ENCODE assay signal across 1 cellular context in genomic region chr9:87793292-87793691, GRCh38.
TF ChIP-seq lines count a peak whose summit lies in the region.

No MANE protein-coding gene starts in this region.

TF ChIP-seq in HepG2, 621 proteins besides CTCF, POLR2A, EP300 and RAD21 (continued from another document and continues in another):
- TF ChIP-seq ZBTB4 (CRISPR knock-in tag; IDR thresholded peaks at IDR 0.05; ENCODE audit: borderline replicate concordance): no peak
- TF ChIP-seq PLRG1 (conservative IDR thresholded peaks at IDR 0.05): no peak
- 0 out of 2 replicates have a peak, but pooled peaks have one; percentile 16 for TF ChIP-seq SOX13 (IDR thresholded peaks at IDR 0.05)
- peak in 1 of 2 experiments; percentile 71; a peak in 2 of 4 replicates for TF ChIP-seq SOX13 (CRISPR knock-in tag; conservative IDR thresholded peaks at IDR 0.05 in 1 of 2, IDR thresholded peaks at IDR 0.05 in 1 of 2)
- no peak for TF ChIP-seq ZNF704 (CRISPR knock-in tag; IDR thresholded peaks at IDR 0.05; ENCODE audit: borderline replicate concordance)
- no peak for TF ChIP-seq TSC22D2 (CRISPR knock-in tag; IDR thresholded peaks at IDR 0.05; ENCODE audit: borderline replicate concordance)
- TF ChIP-seq BRD4 (CRISPR knock-in tag; IDR thresholded peaks at IDR 0.05): no peak
- TF ChIP-seq RELA (CRISPR knock-in tag; IDR thresholded peaks at IDR 0.05): no peak
- no peak for TF ChIP-seq ATF2 (CRISPR knock-in tag; IDR thresholded peaks at IDR 0.05)
- no peak for TF ChIP-seq GATAD1 (CRISPR knock-in tag; IDR thresholded peaks at IDR 0.05)
- no peak for TF ChIP-seq ZNF564 (CRISPR knock-in tag; IDR thresholded peaks at IDR 0.05)
- TF ChIP-seq MTF2 (CRISPR knock-in tag; IDR thresholded peaks at IDR 0.05; ENCODE audit: borderline replicate concordance): no peak
- 0 out of 2 replicates have a peak, but pooled peaks have one; percentile 42 for TF ChIP-seq ARID3A (IDR thresholded peaks at IDR 0.05; ENCODE audit: low read depth, low read length)
- peak; percentile 62; the same call in 1 of the 2 replicates for TF ChIP-seq ZNF644 (CRISPR knock-in tag; IDR thresholded peaks at IDR 0.05; ENCODE audit: low read depth)
- no peak for TF ChIP-seq HMGXB4 (CRISPR knock-in tag; IDR thresholded peaks at IDR 0.05; ENCODE audit: borderline replicate concordance in 1 of 2, low read depth in 1 of 2)
- TF ChIP-seq MLXIP (CRISPR knock-in tag; IDR thresholded peaks at IDR 0.05; ENCODE audit: borderline replicate concordance): no peak
- TF ChIP-seq ZNF790 (CRISPR knock-in tag; IDR thresholded peaks at IDR 0.05; ENCODE audit: borderline replicate concordance): no peak
- TF ChIP-seq ZBTB43 (CRISPR knock-in tag; conservative IDR thresholded peaks at IDR 0.05): no peak
- TF ChIP-seq PREB (CRISPR knock-in tag; IDR thresholded peaks at IDR 0.05): no peak
- TF ChIP-seq ZBTB8A (CRISPR knock-in tag; IDR thresholded peaks at IDR 0.05; ENCODE audit: borderline replicate concordance, low read depth): no peak
- TF ChIP-seq SUZ12 (IDR thresholded peaks at IDR 0.05; ENCODE audit: low read depth, low read length): no peak
- no peak for TF ChIP-seq ZFP82 (CRISPR knock-in tag; IDR thresholded peaks at IDR 0.05; ENCODE audit: borderline replicate concordance)
- TF ChIP-seq MAFK (conservative IDR thresholded peaks at IDR 0.05 in 1 of 2, IDR thresholded peaks at IDR 0.05 in 1 of 2; ENCODE audit: low read length in 2 of 2): no peak
- TF ChIP-seq RFXAP (CRISPR knock-in tag; IDR thresholded peaks at IDR 0.05; ENCODE audit: borderline replicate concordance): no peak
- no peak for TF ChIP-seq KAT2B (IDR thresholded peaks at IDR 0.05; ENCODE audit: borderline replicate concordance, low read depth, low read length)
- TF ChIP-seq HNRNPLL (IDR thresholded peaks at IDR 0.05; ENCODE audit: low read depth, low read length, poor library complexity, severe bottlenecking): no peak
- TF ChIP-seq NPAS2 (CRISPR knock-in tag; IDR thresholded peaks at IDR 0.05; ENCODE audit: borderline replicate concordance): no peak
- TF ChIP-seq ERF (CRISPR knock-in tag; IDR thresholded peaks at IDR 0.05): no peak
- TF ChIP-seq NKX3-1 (CRISPR knock-in tag; IDR thresholded peaks at IDR 0.05): no peak
- TF ChIP-seq ZNF598 (CRISPR knock-in tag; IDR thresholded peaks at IDR 0.05; ENCODE audit: borderline replicate concordance): no peak
- no peak for TF ChIP-seq ZNF18 (CRISPR knock-in tag; IDR thresholded peaks at IDR 0.05; ENCODE audit: insufficient replicate concordance)
- TF ChIP-seq THYN1 (CRISPR knock-in tag; IDR thresholded peaks at IDR 0.05; ENCODE audit: borderline replicate concordance, low read depth): no peak
- TF ChIP-seq MEF2D (CRISPR knock-in tag; IDR thresholded peaks at IDR 0.05): peak; percentile 25; the same call in 1 of the 2 replicates
- no peak for TF ChIP-seq KLF11 (CRISPR knock-in tag; IDR thresholded peaks at IDR 0.05)
- no peak for TF ChIP-seq ZFP37 (CRISPR knock-in tag; IDR thresholded peaks at IDR 0.05; ENCODE audit: borderline replicate concordance)
- TF ChIP-seq IRF1 (CRISPR knock-in tag; IDR thresholded peaks at IDR 0.05; ENCODE audit: low read depth): no peak
- TF ChIP-seq MIER3 (CRISPR knock-in tag; IDR thresholded peaks at IDR 0.05; ENCODE audit: borderline replicate concordance): peak; percentile 80; the same call in 1 of the 2 replicates
- TF ChIP-seq ZNF343 (CRISPR knock-in tag; IDR thresholded peaks at IDR 0.05): no peak
- TF ChIP-seq CSRNP1 (CRISPR knock-in tag; IDR thresholded peaks at IDR 0.05): no peak
